In the genomic region with DNA sequence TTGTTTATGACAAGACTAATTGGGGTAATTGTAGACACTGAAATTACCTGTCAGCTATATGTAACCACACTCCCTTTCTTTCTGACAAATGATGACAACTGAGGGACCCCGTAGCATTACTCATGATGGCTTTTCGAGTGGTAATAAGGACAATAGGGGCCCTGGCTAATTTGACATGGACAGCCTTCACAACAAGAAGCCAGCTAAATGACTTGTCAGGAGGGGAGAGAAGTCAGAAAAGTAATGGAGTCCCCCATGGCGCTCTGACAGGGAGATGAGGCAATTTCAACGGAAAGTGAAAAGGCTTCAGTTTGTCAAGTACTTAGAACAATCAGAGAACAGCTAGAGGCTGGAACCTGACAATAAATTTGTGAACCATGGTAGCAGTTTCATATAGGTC, we compare ENCODE assay signal across 17 cellular contexts.
"Had no signal": no experiment of that assay in that cellular context is flagged by ENCODE, and none has a peak within 500 bp of the region (broad histone marks: within the 10 kb centered on the region; RNA-seq: fewer than 3 reads in every experiment).

No MANE protein-coding gene starts in this region.

- DNase-seq: activated CD4-positive, alpha-beta T cell treated with anti-CD3 and anti-CD28 coated beads for 36 hours; activated CD8-positive, alpha-beta memory T cell treated with anti-CD3 and anti-CD28 coated beads, Interleukin-2, amount 50 U/mL, for 4 hours; activated CD8-positive, alpha-beta T cell treated with anti-CD3 and anti-CD28 coated beads for 36 hours; activated gamma-delta T cell treated with Interleukin-2 at 50 U/mL for 16 hours; activated naive CD8-positive, alpha-beta T cell treated with anti-CD3 and anti-CD28 coated beads for 36 hours; aorta; colonic mucosa; heart right ventricle; islet precursor cell; mucosa of descending colon; naive thymus-derived CD8-positive, alpha-beta T cell; small intestine had no signal

- H3K27ac ChIP-seq: colonic mucosa, heart right ventricle, right atrium auricular region, tibial nerve, VCaP had no signal

- H3K4me3 ChIP-seq: colonic mucosa, heart right ventricle, mucosa of descending colon, right atrium auricular region, tibial nerve had no signal

- FAIRE-seq: frontal cortex, small intestine had no signal

- H3K27me3 ChIP-seq: colonic mucosa, heart right ventricle, right atrium auricular region, tibial nerve had no signal

- ATAC-seq: activated CD4-positive, alpha-beta T cell treated with anti-CD3 and anti-CD28 coated beads for 36 hours; activated CD8-positive, alpha-beta T cell treated with anti-CD3 and anti-CD28 coated beads for 36 hours; left lobe of liver; mucosa of descending colon; naive thymus-derived CD8-positive, alpha-beta T cell had no signal

- H3K4me1 ChIP-seq: colonic mucosa, right atrium auricular region, tibial nerve had no signal

- H3K9me3 ChIP-seq: colonic mucosa, mucosa of descending colon, right atrium auricular region had no signal

- H3K36me3 ChIP-seq: colonic mucosa, right atrium auricular region had no signal
